ENCODE assay signal across 8 cellular contexts in genomic region chr5:146203872-146204192, GRCh38. TPM values are rescaled to one million over a fixed set of nuclear protein-coding genes. Genes with fewer than 3 reads are reported as not detected.
DNase-seq lines count a peak whose midpoint lies in the region; ATAC-seq and TF ChIP-seq lines count a peak whose summit lies in the region.

No MANE protein-coding gene starts in this region.

- H3K27ac Mint-ChIP-seq in WTC11 = no peak overlapping the region

- H3K36me3 ChIP-seq in A673 (ENCODE audit: insufficient read depth, low read length, poor library complexity, severe bottlenecking) (no peaks in the 10 kb centered on the region), HAP-1 (replicated peaks) (no peaks in the 10 kb centered on the region), kidney epithelial cell (ENCODE audit: control insufficient read depth, insufficient read depth, low read length) (no peaks in the 10 kb centered on the region), tibial nerve (no peaks in the 10 kb centered on the region)

- H3K4me3 ChIP-seq in A673 (ENCODE audit: low read depth, low read length, poor library complexity, severe bottlenecking) (peak overlapping the region; percentile 75), HAP-1 (peak overlapping the region; percentile 88), kidney epithelial cell (ENCODE audit: low read depth, low read length) (peak overlapping the region; percentile 97), tibial nerve (peak overlapping the region; percentile 60 to 89 (median 84))

- H3K4me1 Mint-ChIP-seq in WTC11 = peaks cover 13% of the 10 kb centered on the region

- peak; percentile 1 for ATAC-seq in WTC11

- no peaks in the 10 kb centered on the region for H3K27me3 Mint-ChIP-seq in WTC11 (ENCODE audit: low read depth)

- POLR2A ChIA-PET in A673 (lab: Charles Lee; ENCODE audit: low non-redundant PET) (no interaction called here), WTC11 (lab: Charles Lee) (interaction anchor here (0.5 to 2.0 kb wide), 4 partner anchors 11 to 21 kb away, joined by 3 to 14 read pairs (median 6); partner anchors contain the start of gene LARS1)

- TF ChIP-seq POLR2A in tibial nerve (IDR thresholded peaks at IDR 0.05) = no peak

- no peaks in the 10 kb centered on the region for H3K9me3 ChIP-seq in A673 (ENCODE audit: low read depth, low read length, poor library complexity, severe bottlenecking)
- H3K9me3 ChIP-seq in HAP-1 = no peaks in the 10 kb centered on the region
- H3K9me3 ChIP-seq in tibial nerve = no peaks in the 10 kb centered on the region

- in situ Hi-C loops in HAP-1 (cut with MboI; ENCODE audit: low sequenced_read_pairs) = no loop called here

- H3K27ac ChIP-seq in A673 (ENCODE audit: low read depth, low read length, poor library complexity, severe bottlenecking) = peak overlapping the region; percentile 71
- peak overlapping the region; percentile 58 to 93 (median 88) for H3K27ac ChIP-seq in tibial nerve

- H3K4me3 Mint-ChIP-seq in WTC11 = no peak overlapping the region

- DNase-seq in A673 (ENCODE audit: low spot score) (no peak), HAP-1 (ENCODE audit: low spot score in 2 of 2) (no peak), WTC11 (ENCODE audit: low spot score) (no peak), kidney epithelial cell (ENCODE audit: low read depth) (no peak), tibial nerve (ENCODE audit: low spot score in 2 of 2) (no peak), NCI-H1436 (lab: John Stamatoyannopoulos, UW) (no peak), COLO668 (lab: John Stamatoyannopoulos, UW; ENCODE audit: unreplicated experiment) (no peak), MV-4-11 (lab: John Stamatoyannopoulos, UW) (no peak)

- H3K27me3 ChIP-seq in A673 (replicated peaks; ENCODE audit: insufficient read depth, low read depth, low read length, poor library complexity) (no peaks in the 10 kb centered on the region), HAP-1 (ENCODE audit: low read depth) (no peaks in the 10 kb centered on the region), kidney epithelial cell (ENCODE audit: control insufficient read depth, insufficient read depth, low read length) (no peaks in the 10 kb centered on the region), tibial nerve (no peaks in the 10 kb centered on the region)

- no peak for TF ChIP-seq EP300 in tibial nerve (IDR thresholded peaks at IDR 0.05)

- TF ChIP-seq CTCF in A673 (conservative IDR thresholded peaks at IDR 0.05; ENCODE audit: low read depth, low read length) = no peak
- no peak for TF ChIP-seq CTCF in WTC11 (IDR thresholded peaks at IDR 0.05)
- TF ChIP-seq CTCF in kidney epithelial cell (IDR thresholded peaks at IDR 0.05; ENCODE audit: insufficient read depth, low read length, poor library complexity, severe bottlenecking) = no peak
- TF ChIP-seq CTCF in tibial nerve (IDR thresholded peaks at IDR 0.05) = no peak

- 0% methylated on average over 18 to 21 of the region's 21 CpGs for WGBS in tibial nerve, 2 donors

- no peaks in the 10 kb centered on the region for H3K9me3 Mint-ChIP-seq in WTC11

- BruUV-seq in A673 (replicated peaks; lab: Mats Ljungman, UMichigan) = no TSS peak

- no peaks in the 10 kb centered on the region for H3K36me3 Mint-ChIP-seq in WTC11

- CTCF ChIA-PET in A673 (lab: Charles Lee) = interaction anchor here (0.5 kb wide), 1 partner anchor 46 kb away, joined by 8 read pairs; no protein-coding TSS in a partner anchor
- CTCF ChIA-PET in WTC11 (lab: Charles Lee) = no interaction called here

- H3K4me1 ChIP-seq in A673 (ENCODE audit: insufficient read depth, low read length, poor library complexity, severe bottlenecking) = peaks cover 5% of the 10 kb centered on the region
- peaks cover 18% of the 10 kb centered on the region for H3K4me1 ChIP-seq in HAP-1
- H3K4me1 ChIP-seq in tibial nerve = peaks cover 0 to 49% (median 17%) of the 10 kb centered on the region in 4 donors

- intact Hi-C loops in A673 (cut with micrococcal nuclease; ENCODE audit: unreplicated experiment) = no loop called here

TF ChIP-seq in WTC11, 78 proteins besides CTCF, POLR2A, EP300 and RAD21:
- TF ChIP-seq ZNF121 (CRISPR knock-in tag; IDR thresholded peaks at IDR 0.05) = no peak
- TF ChIP-seq MYBL2 (CRISPR knock-in tag; IDR thresholded peaks at IDR 0.05) = 0 out of 2 replicates have a peak, but pooled peaks have one; percentile 7

RNA-seq across cellular contexts. Expression of gene RBM27, which starts 0.4 kb away (rescaled TPM):
- total RNA-seq in A673 (2021) (33.2 and 33.3 TPM in 2 replicates), WTC11 (2021) (29.4 to 32.6 TPM (median 29.8 TPM) in 3 replicates), kidney epithelial cell (14.6 and 17.0 TPM in 2 replicates), tibial nerve (10 to 100 TPM; 15.3 to 21.6 (median 17.7) TPM)

RNA-seq across cellular contexts. Expression of gene LARS1, which starts 21.4 kb away (rescaled TPM):
- 256 and 271 TPM in 2 replicates for total RNA-seq in A673 (2021)
- total RNA-seq in WTC11 (2021) = 248 to 270 TPM (median 264 TPM) in 3 replicates
- 115 and 134 TPM in 2 replicates for total RNA-seq in kidney epithelial cell
- 10 to 100 TPM; 53.3 to 78.9 (median 64.3) TPM for total RNA-seq in tibial nerve
